Comparison of ENCODE assay signal across 7 cellular contexts in the genomic region with DNA sequence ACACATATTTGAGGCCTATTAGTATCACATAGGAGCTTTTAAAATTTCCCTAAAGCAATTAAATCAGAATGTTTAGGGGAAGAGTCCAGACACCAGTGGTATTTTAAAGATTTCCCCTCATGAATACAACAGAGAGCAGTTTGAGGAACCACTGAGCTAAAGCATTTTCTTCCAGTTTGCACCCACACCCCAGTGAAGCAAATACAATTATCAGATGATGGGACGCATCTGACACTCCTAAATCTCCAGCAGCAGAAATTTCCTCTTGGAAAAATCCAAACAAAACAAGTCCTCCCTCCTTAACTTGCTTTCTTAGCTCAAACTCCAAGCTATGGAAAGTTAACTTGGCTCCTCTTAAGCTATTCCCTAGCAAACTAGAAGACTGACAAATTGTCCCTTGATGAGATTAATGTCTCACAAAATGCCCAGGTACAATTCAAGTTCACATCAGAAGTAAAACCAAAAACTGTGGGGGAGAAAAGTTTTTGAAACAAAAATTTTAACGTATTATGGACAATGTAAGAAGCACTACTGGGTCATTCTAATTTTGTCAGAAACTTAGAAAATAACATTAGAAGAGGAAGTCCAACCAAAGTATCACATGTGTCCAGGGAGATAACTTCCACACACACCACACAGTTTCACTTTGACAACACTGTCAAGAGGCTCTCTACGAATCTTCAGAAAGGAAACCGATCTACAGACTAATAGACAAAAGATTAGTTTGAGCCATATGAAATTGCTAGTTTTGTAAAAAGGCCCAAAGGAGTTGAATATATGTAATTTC.
DNase-seq lines count a peak whose midpoint lies in the region; ATAC-seq and TF ChIP-seq lines count a peak whose summit lies in the region.

No MANE protein-coding gene starts in this region.

- no peaks in the 10 kb centered on the region for H3K36me3 ChIP-seq in spleen

- no peak for TF ChIP-seq POLR2A in spleen (IDR thresholded peaks at IDR 0.05)

- no peaks in the 10 kb centered on the region for H3K27me3 Mint-ChIP-seq in osteocyte (ENCODE audit: unreplicated experiment)

- WGBS in spleen, 5 donors = 4 to 12% (median 5%) methylated on average over 4 of the region's 4 CpGs

- peak overlapping the region in 1 of 8 donors; percentile 14 for H3K4me3 ChIP-seq in spleen

- peaks cover 0 to 24% (median 13%) of the 10 kb centered on the region in 6 donors for H3K4me1 ChIP-seq in spleen

- H3K4me3 Mint-ChIP-seq in osteocyte (ENCODE audit: unreplicated experiment) = no peak overlapping the region

- no peaks in the 10 kb centered on the region for H3K36me3 Mint-ChIP-seq in osteocyte (ENCODE audit: unreplicated experiment)

- H3K27ac ChIP-seq in spleen = peak overlapping the region in 7 of 8 donors; percentile 32 to 62 (median 60)

- H3K27ac Mint-ChIP-seq in osteocyte (ENCODE audit: unreplicated experiment) = no peak overlapping the region

- intact Hi-C loops in spleen (cut with DNase I; ENCODE audit: low total_unique reads) = no loop called here

- peaks cover 2% of the 10 kb centered on the region for H3K4me1 Mint-ChIP-seq in osteocyte (ENCODE audit: unreplicated experiment)

- H3K9me3 Mint-ChIP-seq in osteocyte (ENCODE audit: unreplicated experiment) = no peaks in the 10 kb centered on the region

- TF ChIP-seq CTCF in spleen (IDR thresholded peaks at IDR 0.05 in 8 of 11, conservative IDR thresholded peaks at IDR 0.05 in 3 of 11) (no peak), osteocyte (IDR thresholded peaks at IDR 0.05) (no peak)

- peak; percentile 70 for DNase-seq in SIG-M5 treated with dmso at 0.1 percent for 504 hours (lab: John Stamatoyannopoulos, UW; ENCODE audit: unreplicated experiment)
- DNase-seq in spleen = no peak
- DNase-seq in activated CD4-positive, alpha-beta T cell treated with anti-CD3 and anti-CD28 coated beads, Interleukin-2, amount 50 U/mL, for 1 hour = no peak
- DNase-seq in osteocyte (ENCODE audit: extremely low spot score, unreplicated experiment) = no peak
- no peak for DNase-seq in activated naive CD4-positive, alpha-beta T cell treated with anti-CD3 and anti-CD28 coated beads, Interleukin-2, amount 50 U/mL, for 16 hours

- ATAC-seq in GM19328 (IDR thresholded peaks at IDR 0.05; ENCODE audit: unreplicated experiment) (peak; percentile 82), HG03045 (IDR thresholded peaks at IDR 0.05; ENCODE audit: unreplicated experiment) (peak; percentile 82)

- H3K9me3 ChIP-seq in spleen = no peaks in the 10 kb centered on the region

- H3K27me3 ChIP-seq in spleen (replicated peaks in 1 of 7) = no peaks in the 10 kb centered on the region
